ENCODE assay signal across 1 cellular context in genomic region chr19:46202872-46203860, GRCh38.
TF ChIP-seq lines count a peak whose summit lies in the region.

No MANE protein-coding gene starts in this region.

TF ChIP-seq in A549, 52 proteins besides CTCF, POLR2A, EP300 and RAD21:
- TF ChIP-seq HOXB13 (CRISPR knock-in tag; IDR thresholded peaks at IDR 0.05; ENCODE audit: low read depth) (no peak), EHF (CRISPR knock-in tag; IDR thresholded peaks at IDR 0.05) (peak; percentile 95), RCOR1 (IDR thresholded peaks at IDR 0.05; ENCODE audit: low read depth, low read length) (no peak), CHD4 (IDR thresholded peaks at IDR 0.05; ENCODE audit: borderline replicate concordance) (no peak), ATOH8 (CRISPR knock-in tag; IDR thresholded peaks at IDR 0.05; ENCODE audit: low read depth) (peak; percentile 60; the same call in 1 of the 2 replicates), CEBPB (IDR thresholded peaks at IDR 0.05) (0 out of 4 replicates have a peak, but pooled peaks of 1 of the 2 experiments have one; percentile 32), GATA3 (IDR thresholded peaks at IDR 0.05; ENCODE audit: borderline replicate concordance) (peak; percentile 69; the same call in 1 of the 2 replicates), SREBF2 (IDR thresholded peaks at IDR 0.05) (no peak), FOSL2 (IDR thresholded peaks at IDR 0.05) (no peak), FOSL2 (CRISPR knock-in tag; IDR thresholded peaks at IDR 0.05) (peak; percentile 44; the same call in 1 of the 2 replicates), ZNF302 (CRISPR knock-in tag; IDR thresholded peaks at IDR 0.05) (no peak), RNF2 (IDR thresholded peaks at IDR 0.05; ENCODE audit: borderline replicate concordance, low read depth) (no peak), MAX (IDR thresholded peaks at IDR 0.05) (peak; percentile 36), JUN (IDR thresholded peaks at IDR 0.05) (peak; percentile 47 to 73; a peak in 4 of 5 replicates), HOXB5 (CRISPR knock-in tag; IDR thresholded peaks at IDR 0.05) (peak; percentile 96), E2F6 (IDR thresholded peaks at IDR 0.05; ENCODE audit: borderline replicate concordance, low read depth) (0 out of 2 replicates have a peak, but pooled peaks have one; percentile 25), JUNB (IDR thresholded peaks at IDR 0.05) (peak; percentile 57; the same call in 1 of the 2 replicates), BCL3 (IDR thresholded peaks at IDR 0.05) (no peak), USF2 (IDR thresholded peaks at IDR 0.05) (peak; percentile 64)
- TF ChIP-seq, protein P1, sequence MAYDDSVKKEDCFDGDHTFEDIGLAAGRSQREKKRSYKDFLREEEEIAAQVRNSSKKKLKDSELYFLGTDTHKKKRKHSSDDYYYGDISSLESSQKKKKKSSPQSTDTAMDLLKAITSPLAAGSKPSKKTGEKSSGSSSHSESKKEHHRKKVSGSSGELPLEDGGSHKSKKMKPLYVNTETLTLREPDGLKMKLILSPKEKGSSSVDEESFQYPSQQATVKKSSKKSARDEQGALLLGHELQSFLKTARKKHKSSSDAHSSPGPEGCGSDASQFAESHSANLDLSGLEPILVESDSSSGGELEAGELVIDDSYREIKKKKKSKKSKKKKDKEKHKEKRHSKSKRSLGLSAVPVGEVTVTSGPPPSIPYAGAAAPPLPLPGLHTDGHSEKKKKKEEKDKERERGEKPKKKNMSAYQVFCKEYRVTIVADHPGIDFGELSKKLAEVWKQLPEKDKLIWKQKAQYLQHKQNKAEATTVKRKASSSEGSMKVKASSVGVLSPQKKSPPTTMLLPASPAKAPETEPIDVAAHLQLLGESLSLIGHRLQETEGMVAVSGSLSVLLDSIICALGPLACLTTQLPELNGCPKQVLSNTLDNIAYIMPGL (CRISPR knock-in tag; IDR thresholded peaks at IDR 0.05; ENCODE audit: borderline replicate concordance), result no peak
- TF ChIP-seq, protein P2, sequence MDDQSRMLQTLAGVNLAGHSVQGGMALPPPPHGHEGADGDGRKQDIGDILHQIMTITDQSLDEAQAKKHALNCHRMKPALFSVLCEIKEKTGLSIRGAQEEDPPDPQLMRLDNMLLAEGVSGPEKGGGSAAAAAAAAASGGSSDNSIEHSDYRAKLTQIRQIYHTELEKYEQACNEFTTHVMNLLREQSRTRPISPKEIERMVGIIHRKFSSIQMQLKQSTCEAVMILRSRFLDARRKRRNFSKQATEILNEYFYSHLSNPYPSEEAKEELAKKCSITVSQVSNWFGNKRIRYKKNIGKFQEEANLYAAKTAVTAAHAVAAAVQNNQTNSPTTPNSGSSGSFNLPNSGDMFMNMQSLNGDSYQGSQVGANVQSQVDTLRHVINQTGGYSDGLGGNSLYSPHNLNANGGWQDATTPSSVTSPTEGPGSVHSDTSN (IDR thresholded peaks at IDR 0.05), result 0 out of 2 replicates have a peak, but pooled peaks have one; percentile 28
TF ChIP-seq in A549: peak in this region for 12.
